In the genomic region with DNA sequence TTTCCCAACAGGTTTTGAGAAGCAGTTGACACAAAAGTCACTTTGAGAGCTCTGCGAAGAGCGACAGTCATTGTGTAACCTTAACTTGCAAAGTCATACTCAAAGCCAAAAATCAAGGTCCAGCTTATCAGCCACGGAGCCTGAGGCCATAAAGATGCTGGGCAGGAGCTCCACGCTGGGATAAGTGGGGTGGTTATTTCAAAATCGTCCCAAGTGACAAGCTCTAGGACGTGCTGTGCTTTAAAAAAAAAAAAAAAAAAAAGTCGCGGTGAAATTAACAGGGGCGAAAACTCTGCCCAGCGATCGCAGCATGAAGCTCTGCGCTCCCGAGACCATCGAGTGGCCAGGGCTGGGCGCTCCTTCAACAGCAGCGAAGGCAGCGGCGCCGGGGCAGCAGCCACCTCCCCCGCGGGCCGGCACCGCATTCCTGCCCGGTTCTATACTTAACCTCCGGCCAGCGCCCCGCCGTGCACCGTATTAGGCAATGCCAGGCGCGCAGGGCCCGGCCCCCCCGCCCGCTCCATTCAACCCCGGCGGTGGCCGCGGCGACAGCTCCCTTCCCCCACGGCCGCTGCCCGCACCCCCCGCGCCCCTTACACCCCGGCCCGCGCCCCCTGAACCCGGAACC, we compare ENCODE assay signal across 8 cellular contexts. TPM values are rescaled to one million over a fixed set of nuclear protein-coding genes. Genes with fewer than 3 reads are reported as not detected.
DNase-seq lines count a peak whose midpoint lies in the region; ATAC-seq, FAIRE-seq and TF ChIP-seq lines count a peak whose summit lies in the region.

No MANE protein-coding gene starts in this region.

- no peak for TF ChIP-seq CTCF in right atrium auricular region (IDR thresholded peaks at IDR 0.05)
- no peak for TF ChIP-seq CTCF in prostate gland (IDR thresholded peaks at IDR 0.05)

- peak; percentile 8 for FAIRE-seq in GM19239 (lab: Jason Lieb, UNC)

- H3K4me2 ChIP-seq in BLaER1 treated with 17β-estradiol and CSF1 and Interleukin-3, amounts not matched to agents 10 nM and 100 nM = peak overlapping the region; percentile 74 to 94 (median 84)

- ATAC-seq in HG03280 (IDR thresholded peaks at IDR 0.05; ENCODE audit: unreplicated experiment) = peak; percentile 45

- peaks cover 0 to 7% (median 0%) of the 10 kb centered on the region in 11 experiments; a peak in 2 of 22 replicates for H4K20me1 ChIP-seq in BLaER1 treated with 17β-estradiol and CSF1 and Interleukin-3, amounts not matched to agents 10 nM and 100 nM

- peak overlapping the region; percentile 67 to 90 (median 85) for H3K4me3 ChIP-seq in BLaER1 treated with 17β-estradiol and CSF1 and Interleukin-3, amounts not matched to agents 10 nM and 100 nM
- peak overlapping the region; percentile 76 for H3K4me3 ChIP-seq in SK-N-MC
- peak overlapping the region; percentile 72 to 75 for H3K4me3 ChIP-seq in right atrium auricular region
- peak overlapping the region; percentile 84 to 86 for H3K4me3 ChIP-seq in prostate gland

- no peak for TF ChIP-seq POLR2A in prostate gland (IDR thresholded peaks at IDR 0.05)

- 4% methylated on average over 43 of the region's 48 CpGs for WGBS in prostate gland

- H3K9me3 ChIP-seq in BLaER1 treated with 17β-estradiol and CSF1 and Interleukin-3, amounts not matched to agents 10 nM and 100 nM (replicated peaks in 1 of 11) = 0 out of 22 replicates have a peak, but pooled peaks cover 0 to 4% (median 0%) of the 10 kb centered on the region in 11 experiments
- H3K9me3 ChIP-seq in SK-N-MC (ENCODE audit: low read depth, low read length) (no peaks in the 10 kb centered on the region), right atrium auricular region (no peaks in the 10 kb centered on the region), prostate gland (no peaks in the 10 kb centered on the region)

- DNase-seq in GM19239 (ENCODE audit: insufficient read length, low spot score) (peak; percentile 20), SK-N-MC (ENCODE audit: low read depth, low spot score) (no peak), anterior cingulate cortex (lab: John Stamatoyannopoulos, UW) (peak in 34 of 58 donors; percentile 2 to 70 (median 27)), right atrium auricular region (ENCODE audit: low spot score) (peak; percentile 78), prostate gland (ENCODE audit: low spot score) (peak; percentile 72), COR-L47 (lab: John Stamatoyannopoulos, UW) (no peak)

- H3K4me1 ChIP-seq in BLaER1 treated with 17β-estradiol and CSF1 and Interleukin-3, amounts not matched to agents 10 nM and 100 nM = peaks cover 3 to 52% (median 29%) of the 10 kb centered on the region in 10 experiments; a peak in 17 of 20 replicates
- H3K4me1 ChIP-seq in right atrium auricular region (peaks cover 0 to 16% of the 10 kb centered on the region in 2 donors), prostate gland (replicated peaks) (no peaks in the 10 kb centered on the region)

- H3K27me3 ChIP-seq in BLaER1 treated with 17β-estradiol and CSF1 and Interleukin-3, amounts not matched to agents 10 nM and 100 nM = no peaks in the 10 kb centered on the region
- H3K27me3 ChIP-seq in right atrium auricular region (no peaks in the 10 kb centered on the region), prostate gland (replicated peaks; ENCODE audit: insufficient read depth) (no peaks in the 10 kb centered on the region)

- peak overlapping the region; percentile 73 to 98 (median 90); a peak in 21 of 22 replicates for H3K9ac ChIP-seq in BLaER1 treated with 17β-estradiol and CSF1 and Interleukin-3, amounts not matched to agents 10 nM and 100 nM
- H3K9ac ChIP-seq in SK-N-MC (ENCODE audit: insufficient read length) = peak overlapping the region; percentile 32

- H3K27ac ChIP-seq in BLaER1 treated with 17β-estradiol and CSF1 and Interleukin-3, amounts not matched to agents 10 nM and 100 nM = peak overlapping the region in 10 of 11 experiments; percentile 67 to 97 (median 92); a peak in 20 of 22 replicates
- no peak overlapping the region for H3K27ac ChIP-seq in SK-N-MC
- H3K27ac ChIP-seq in right atrium auricular region = peak overlapping the region; percentile 91 to 99
- H3K27ac ChIP-seq in prostate gland = peak overlapping the region; percentile 90 to 94

- intact Hi-C loops in prostate gland (cut with DNase I) = no loop called here

- H3K36me3 ChIP-seq in BLaER1 treated with 17β-estradiol and CSF1 and Interleukin-3, amounts not matched to agents 10 nM and 100 nM = peaks cover 0 to 40% (median 20%) of the 10 kb centered on the region in 11 experiments; a peak in 11 of 22 replicates
- no peaks in the 10 kb centered on the region for H3K36me3 ChIP-seq in SK-N-MC (ENCODE audit: insufficient read depth, low read length)
- H3K36me3 ChIP-seq in right atrium auricular region = peaks cover 10% of the 10 kb centered on the region
- H3K36me3 ChIP-seq in prostate gland = no peaks in the 10 kb centered on the region

RNA-seq across cellular contexts. Expression of a gene that starts 0.7 kb away (rescaled TPM):
- total RNA-seq in right atrium auricular region (100 to 1,000 TPM; 101 to 143 TPM), prostate gland (10 to 100 TPM; 12.1 to 35.3 TPM)

RNA-seq across cellular contexts. Expression of a gene that starts 27.4 kb away (rescaled TPM):
- total RNA-seq in right atrium auricular region (10 to 100 TPM; 28.9 to 38.0 TPM), prostate gland (10 to 100 TPM; 18.2 to 40.0 TPM)

Comparison
In these comparisons a context has a peak if more than half of its experiments do, and no peak if none do; other contexts are left out.
1. DNase-seq: peak in GM19239 (single experiment), anterior cingulate cortex (34 of 58), right atrium auricular region (single experiment) and prostate gland (single experiment); none in SK-N-MC (single experiment) and COR-L47 (single experiment).
2. Peak in every context shown above with its lines, with median percentiles within 50 percentile points of each other: H3K4me3 ChIP-seq.